ENCODE assay signal across 12 cellular contexts in the genomic region with DNA sequence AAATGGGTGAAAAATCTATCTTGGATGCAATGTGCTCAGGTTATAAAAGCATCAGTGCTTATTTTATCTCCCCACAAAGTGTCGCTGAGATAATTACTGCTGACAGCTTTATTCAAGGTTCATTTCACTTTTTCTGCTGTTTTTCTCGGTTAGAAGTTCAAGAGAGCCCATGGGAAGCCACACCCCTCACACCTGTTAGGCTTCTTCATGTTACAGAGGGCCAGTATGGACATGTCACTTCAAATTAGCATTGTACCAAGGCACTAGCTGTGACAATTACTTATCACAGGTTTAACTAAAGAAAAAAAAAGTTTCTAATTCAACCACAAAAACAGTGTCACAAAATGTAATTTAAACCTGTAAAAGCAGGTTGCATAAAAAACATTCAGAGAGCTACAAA.
DNase-seq lines count a peak whose midpoint lies in the region; ATAC-seq and TF ChIP-seq lines count a peak whose summit lies in the region.
"Had no signal": no experiment of that assay in that cellular context is flagged by ENCODE, and none has a peak within 500 bp of the region (broad histone marks: within the 10 kb centered on the region; RNA-seq: fewer than 3 reads in every experiment).

No MANE protein-coding gene starts in this region.

- no TSS peak for BruUV-seq in Caco-2 (replicated peaks; lab: Mats Ljungman, UMichigan)

- CTCF ChIA-PET in Caco-2 (lab: Charles Lee): interaction anchor here (1.1 kb wide), 1 partner anchor 239 kb away, joined by 3 read pairs; no protein-coding TSS in a partner anchor

- intact Hi-C loops in Caco-2 (cut with micrococcal nuclease; ENCODE audit: unreplicated experiment): no loop called here

- no peak overlapping the region for H3K4me3 Mint-ChIP-seq in activated T-helper 17 cell treated with anti-CD3 and anti-CD28 coated beads, Interleukin-2, amount 50 U/mL, for 72 hours
- no peak overlapping the region for H3K4me3 Mint-ChIP-seq in Caco-2 (ENCODE audit: unreplicated experiment)
- H3K4me3 Mint-ChIP-seq: activated naive CD8-positive, alpha-beta T cell had no signal

- no peaks in the 10 kb centered on the region for H3K27me3 ChIP-seq in Caco-2 (replicated peaks; ENCODE audit: control insufficient read depth, insufficient read depth, low read length)
- H3K27me3 ChIP-seq: tibial nerve had no signal

- H3K4me3 ChIP-seq in Caco-2 (ENCODE audit: low read depth, low read length): no peak overlapping the region
- H3K4me3 ChIP-seq: tibial nerve had no signal

- DNase-seq in NCI-H510A treated with DMSO at 0.1 percent for 48 hours (lab: John Stamatoyannopoulos, UW): peak; percentile 73
- no peak for DNase-seq in NCI-H510A (lab: John Stamatoyannopoulos, UW)
- DNase-seq in NCI-H526 treated with DMSO at 0.1 percent for 48 hours (lab: John Stamatoyannopoulos, UW): peak; percentile 35
- DNase-seq in Caco-2: no peak
- no peak for DNase-seq in NCI-H82 (lab: John Stamatoyannopoulos, UW)
- DNase-seq: GF-D8; stimulated activated CD4-positive, alpha-beta T cell treated with anti-CD3 and anti-CD28 coated beads, Interleukin-4, amount 100 ng/mL, for 24 hours had no signal

- no peaks in the 10 kb centered on the region for H3K27me3 Mint-ChIP-seq in activated T-helper 17 cell treated with anti-CD3 and anti-CD28 coated beads, Interleukin-2, amount 50 U/mL, for 72 hours
- no peaks in the 10 kb centered on the region for H3K27me3 Mint-ChIP-seq in Caco-2 (ENCODE audit: insufficient read depth, unreplicated experiment)
- H3K27me3 Mint-ChIP-seq: activated naive CD8-positive, alpha-beta T cell had no signal

- no peaks in the 10 kb centered on the region for H3K9me3 Mint-ChIP-seq in activated T-helper 17 cell treated with anti-CD3 and anti-CD28 coated beads, Interleukin-2, amount 50 U/mL, for 72 hours
- H3K9me3 Mint-ChIP-seq in Caco-2 (ENCODE audit: unreplicated experiment): no peaks in the 10 kb centered on the region

- no peaks in the 10 kb centered on the region for H3K4me1 ChIP-seq in Caco-2
- H3K4me1 ChIP-seq: tibial nerve had no signal

- no peak overlapping the region for H3K27ac Mint-ChIP-seq in activated T-helper 17 cell treated with anti-CD3 and anti-CD28 coated beads, Interleukin-2, amount 50 U/mL, for 72 hours
- H3K27ac Mint-ChIP-seq in Caco-2 (ENCODE audit: unreplicated experiment): no peak overlapping the region
- H3K27ac Mint-ChIP-seq: activated naive CD8-positive, alpha-beta T cell had no signal

- ATAC-seq in HG03558 (IDR thresholded peaks at IDR 0.05; ENCODE audit: extremely low read depth, unreplicated experiment) (peak; percentile 61), GM21515 (IDR thresholded peaks at IDR 0.05; ENCODE audit: unreplicated experiment) (no peak)
- no peak for ATAC-seq in activated T-helper 17 cell treated with anti-CD3 and anti-CD28 coated beads, Interleukin-2, amount 50 U/mL, for 72 hours (replicated peaks)

- H3K36me3 Mint-ChIP-seq in activated T-helper 17 cell treated with anti-CD3 and anti-CD28 coated beads, Interleukin-2, amount 50 U/mL, for 72 hours (ENCODE audit: low read depth): no peaks in the 10 kb centered on the region
- no peaks in the 10 kb centered on the region for H3K36me3 Mint-ChIP-seq in Caco-2 (ENCODE audit: insufficient read depth, unreplicated experiment)

- no peaks in the 10 kb centered on the region for H3K36me3 ChIP-seq in Caco-2 (ENCODE audit: control insufficient read depth, insufficient read depth, low read length)
- H3K36me3 ChIP-seq: tibial nerve had no signal

- no peaks in the 10 kb centered on the region for H3K9me3 ChIP-seq in Caco-2
- H3K9me3 ChIP-seq: tibial nerve had no signal

- POLR2A ChIA-PET in Caco-2 (lab: Charles Lee): no interaction called here

- H3K4me1 Mint-ChIP-seq in activated T-helper 17 cell treated with anti-CD3 and anti-CD28 coated beads, Interleukin-2, amount 50 U/mL, for 72 hours: no peaks in the 10 kb centered on the region
- no peaks in the 10 kb centered on the region for H3K4me1 Mint-ChIP-seq in Caco-2 (ENCODE audit: low read depth, unreplicated experiment)

- TF ChIP-seq CTCF in Caco-2 (IDR thresholded peaks at IDR 0.05; ENCODE audit: insufficient read depth in 1 of 2, low read depth in 1 of 2, low read length in 1 of 2, severe bottlenecking in 1 of 2, unreplicated experiment in 1 of 2): no peak

Comparison
In these comparisons a context has a peak if more than half of its experiments do, and no peak if none do; other contexts are left out.
1. DNase-seq: peak in NCI-H510A treated with DMSO at 0.1 percent for 48 hours (single experiment) and NCI-H526 treated with DMSO at 0.1 percent for 48 hours (single experiment); none in NCI-H510A (single experiment), Caco-2 (0 of 2) and NCI-H82 (single experiment).